ENCODE assay signal across 1 cellular context in the genomic region with DNA sequence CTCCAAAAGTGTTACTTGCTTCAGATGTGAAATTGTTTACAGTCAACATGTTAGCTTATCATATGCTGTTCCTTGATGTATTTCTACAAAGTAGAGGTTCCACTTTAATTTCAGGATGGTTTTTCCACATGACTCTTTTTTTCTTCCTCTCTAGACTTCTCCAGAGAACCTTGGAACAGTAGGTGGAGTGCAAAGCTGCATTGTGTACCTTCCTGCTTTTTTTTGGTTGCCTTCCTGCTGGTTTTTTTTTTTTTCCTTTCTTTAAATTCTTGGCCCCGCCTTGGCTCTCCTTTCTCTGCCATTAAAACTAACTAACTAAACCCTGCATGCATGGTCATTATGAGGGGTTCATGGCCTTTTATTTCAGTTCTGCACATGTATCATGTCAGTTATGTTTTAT.
TF ChIP-seq lines count a peak whose summit lies in the region.

No MANE protein-coding gene starts in this region.

TF ChIP-seq in IMR-90, 13 proteins besides CTCF, POLR2A, EP300 and RAD21 (continued from another document):
- no peak for TF ChIP-seq RFX5 (IDR thresholded peaks at IDR 0.05; ENCODE audit: low read depth, low read length)
- no peak for TF ChIP-seq BHLHE40 (IDR thresholded peaks at IDR 0.05; ENCODE audit: low read depth, low read length)
- TF ChIP-seq FOS (IDR thresholded peaks at IDR 0.05; ENCODE audit: low read depth, low read length), result no peak
- TF ChIP-seq SMC3 (IDR thresholded peaks at IDR 0.05; ENCODE audit: low read depth, low read length), result no peak
